In genomic region chr3:46574881-46575576, GRCh38 we compare ENCODE assay signal across 1 cellular context.
TF ChIP-seq lines count a peak whose summit lies in the region.

No MANE protein-coding gene starts in this region.

TF ChIP-seq in HepG2, 621 proteins besides CTCF, POLR2A, EP300 and RAD21:
- TF ChIP-seq NR2F6 (IDR thresholded peaks at IDR 0.05) (peak; percentile 50), NR2F6 (CRISPR knock-in tag; IDR thresholded peaks at IDR 0.05) (peak; percentile 55), ARNT2 (CRISPR knock-in tag; IDR thresholded peaks at IDR 0.05; ENCODE audit: low read depth) (no peak), NR2F1 (CRISPR knock-in tag; IDR thresholded peaks at IDR 0.05) (0 out of 4 replicates have a peak, but pooled peaks of 1 of the 2 experiments have one; percentile 15)
